In the genomic region with DNA sequence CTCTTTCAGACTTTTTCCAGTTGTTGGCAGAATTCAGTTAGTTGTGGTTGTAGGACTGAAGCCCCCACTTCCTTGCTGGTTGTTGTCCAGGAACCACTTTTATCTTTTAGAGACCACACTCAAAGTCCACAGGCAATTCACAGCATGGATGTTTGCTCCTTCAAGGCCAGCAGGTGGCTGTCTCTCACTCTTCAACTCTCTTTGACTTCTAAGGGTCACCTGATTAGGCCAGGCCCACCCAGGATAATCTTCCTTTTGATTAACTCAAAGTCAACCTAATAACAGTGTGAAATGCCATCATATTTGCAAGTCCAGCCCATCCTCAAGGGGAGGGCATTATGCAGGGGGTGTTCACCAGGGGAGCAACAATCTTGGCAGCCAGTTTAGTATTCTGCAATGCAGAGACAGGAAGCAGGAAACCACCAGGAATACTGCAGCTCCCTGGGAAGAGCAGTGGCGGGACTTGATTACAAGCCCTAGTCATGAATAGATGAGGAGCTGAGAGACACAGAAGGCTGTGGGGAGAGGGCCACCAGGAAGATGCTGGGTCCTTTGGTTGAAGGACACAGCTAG, we compare ENCODE assay signal across 21 cellular contexts. TPM values are rescaled to one million over a fixed set of nuclear protein-coding genes. Genes with fewer than 3 reads are reported as not detected.
DNase-seq lines count a peak whose midpoint lies in the region; ATAC-seq and TF ChIP-seq lines count a peak whose summit lies in the region.
"Had no signal": no experiment of that assay in that cellular context is flagged by ENCODE, and none has a peak within 500 bp of the region (broad histone marks: within the 10 kb centered on the region; RNA-seq: fewer than 3 reads in every experiment).

No MANE protein-coding gene starts in this region.

- ATAC-seq in aorta (ENCODE audit: low FRiP score), result no peak
- ATAC-seq: left lobe of liver; naive thymus-derived CD4-positive, alpha-beta T cell; T-cell had no signal

- no peak overlapping the region for H3K27ac ChIP-seq in breast epithelium
- H3K27ac ChIP-seq in brain microvascular endothelial cell, result no peak overlapping the region
- no peak overlapping the region for H3K27ac ChIP-seq in aorta (ENCODE audit: low read depth in 1 of 2, low read length in 2 of 2)
- H3K27ac ChIP-seq: upper lobe of left lung had no signal

- no TSS peak for BruUV-seq in MCF 10A (replicated peaks; lab: Mats Ljungman, UMichigan)

- peak; percentile 23 for DNase-seq in MCF 10A (ENCODE audit: unreplicated experiment)
- no peak for DNase-seq in breast epithelium (ENCODE audit: low spot score in 2 of 2)
- DNase-seq in NB4 (ENCODE audit: low read depth), result peak; percentile 53
- no peak for DNase-seq in brain microvascular endothelial cell
- no peak for DNase-seq in aorta
- no peak for DNase-seq in KG1 (lab: John Stamatoyannopoulos, UW)
- no peak for DNase-seq in NCI-H2029 (lab: John Stamatoyannopoulos, UW)
- DNase-seq in cerebellar cortex (ENCODE audit: low spot score), result no peak
- DNase-seq: activated CD4-positive, alpha-beta T cell treated with anti-CD3 and anti-CD28 coated beads, Interleukin-2, amount 50 U/mL, for 4 hours; activated gamma-delta T cell treated with Interleukin-2 at 50 U/mL for 16 hours; AML-193; GOT3; naive thymus-derived CD4-positive, alpha-beta T cell; NCI-H2171 treated with DMSO at 0.1 percent for 48 hours; T-cell; upper lobe of left lung had no signal

- TF ChIP-seq POLR2A in breast epithelium (IDR thresholded peaks at IDR 0.05), result no peak
- no peak for TF ChIP-seq POLR2A in NB4 (IDR thresholded peaks at IDR 0.05; ENCODE audit: extremely low read depth, insufficient read length)

- no peaks in the 10 kb centered on the region for H3K9me3 Mint-ChIP-seq in MCF 10A (ENCODE audit: unreplicated experiment)
- H3K9me3 Mint-ChIP-seq: naive thymus-derived CD4-positive, alpha-beta T cell; T-cell had no signal

- TF ChIP-seq CTCF in MCF 10A (IDR thresholded peaks at IDR 0.05; ENCODE audit: unreplicated experiment), result no peak
- no peak for TF ChIP-seq CTCF in breast epithelium (IDR thresholded peaks at IDR 0.05)
- TF ChIP-seq CTCF in NB4 (IDR thresholded peaks at IDR 0.05; ENCODE audit: low read depth, low read length), result peak; percentile 50
- TF ChIP-seq CTCF in brain microvascular endothelial cell (IDR thresholded peaks at IDR 0.05; ENCODE audit: low read depth, low read length, missing control alignments), result peak; percentile 30

- H3K4me3 Mint-ChIP-seq in MCF 10A (ENCODE audit: unreplicated experiment), result no peak overlapping the region
- H3K4me3 Mint-ChIP-seq: brain; naive thymus-derived CD4-positive, alpha-beta T cell; T-cell had no signal

- intact Hi-C loops in MCF 10A (cut with micrococcal nuclease), result no loop called here
- intact Hi-C loops in breast epithelium (cut with DNase I; ENCODE audit: low total_unique reads), result no loop called here
- intact Hi-C loops in aorta (cut with DNase I), result no loop called here

- 77 to 80% methylated on average over 1 of the region's 1 CpG for WGBS in aorta, 2 donors

- H3K27me3 ChIP-seq in breast epithelium (no peaks in the 10 kb centered on the region), brain microvascular endothelial cell (replicated peaks) (peaks cover 6% of the 10 kb centered on the region), aorta (ENCODE audit: control insufficient read depth in 1 of 2, insufficient read depth in 2 of 2, low read length in 1 of 2) (no peaks in the 10 kb centered on the region)
- H3K27me3 ChIP-seq: upper lobe of left lung had no signal

- H3K36me3 ChIP-seq in breast epithelium (no peaks in the 10 kb centered on the region), brain microvascular endothelial cell (replicated peaks) (no peaks in the 10 kb centered on the region), aorta (ENCODE audit: control insufficient read depth in 1 of 2, insufficient read depth in 2 of 2, low read length in 1 of 2) (no peaks in the 10 kb centered on the region)
- H3K36me3 ChIP-seq: upper lobe of left lung had no signal

- POLR2A ChIA-PET in MCF 10A (lab: Yijun Ruan, JAX), result no interaction called here

- H3K4me1 ChIP-seq in breast epithelium (peaks cover 0 to 4% of the 10 kb centered on the region in 2 donors), aorta (ENCODE audit: control insufficient read depth in 1 of 2, insufficient read depth in 2 of 2, low read length in 2 of 2) (no peaks in the 10 kb centered on the region)

- no peak overlapping the region for H3K27ac Mint-ChIP-seq in MCF 10A (ENCODE audit: low read depth, unreplicated experiment)
- H3K27ac Mint-ChIP-seq: brain had no signal

- H3K4me1 Mint-ChIP-seq in MCF 10A (ENCODE audit: insufficient read depth, unreplicated experiment), result peaks cover 30% of the 10 kb centered on the region

- CTCF ChIA-PET in MCF 10A (lab: Yijun Ruan, JAX), result no interaction called here

- H3K36me3 Mint-ChIP-seq in MCF 10A (ENCODE audit: insufficient read depth, unreplicated experiment), result no peaks in the 10 kb centered on the region
- H3K36me3 Mint-ChIP-seq: brain; naive thymus-derived CD4-positive, alpha-beta T cell; T-cell had no signal

- in situ Hi-C loops in brain microvascular endothelial cell (cut with HindIII; ENCODE audit: low pct_ligation_motif_present, low sequenced_read_pairs), result no loop called here

- H3K4me3 ChIP-seq in breast epithelium (no peak overlapping the region), NB4 (ENCODE audit: low read depth, low read length) (no peak overlapping the region), brain microvascular endothelial cell (ENCODE audit: low read depth, low read length) (no peak overlapping the region), aorta (ENCODE audit: low read length in 2 of 2) (no peak overlapping the region)
- H3K4me3 ChIP-seq: upper lobe of left lung had no signal

- H3K27me3 Mint-ChIP-seq in MCF 10A (ENCODE audit: insufficient read depth, unreplicated experiment), result no peaks in the 10 kb centered on the region

- H3K9me3 ChIP-seq in breast epithelium (no peaks in the 10 kb centered on the region), aorta (ENCODE audit: control insufficient read depth, low read length) (no peaks in the 10 kb centered on the region)
- H3K9me3 ChIP-seq: upper lobe of left lung had no signal

RNA-seq across cellular contexts. Expression of gene LRRC74B, which starts 52.4 kb away (rescaled TPM):
- total RNA-seq in MCF 10A (2022) (not detected in 2 replicates), breast epithelium (not detected), aorta (not detected)
- under 1 TPM in 1 of 2 donors, not detected in 1; 0.05 TPM for polyA plus RNA-seq in aorta
- total RNA-seq: Daoy; endothelial cell of umbilical vein; left lobe of liver; naive thymus-derived CD4-positive, alpha-beta T cell; renal cortical epithelial cell had no signal
- polyA plus RNA-seq: endothelial cell of umbilical vein; naive thymus-derived CD4-positive, alpha-beta T cell had no signal

Comparison
In these comparisons a context has a peak if more than half of its experiments do, and no peak if none do; other contexts are left out.
1. DNase-seq: peak in MCF 10A (single experiment) and NB4 (single experiment); none in breast epithelium (0 of 2), brain microvascular endothelial cell (single experiment), aorta (0 of 2), KG1 (single experiment), NCI-H2029 (single experiment) and cerebellar cortex (single experiment).
2. CTCF ChIP-seq: peak in NB4 (single experiment) and brain microvascular endothelial cell (single experiment); none in MCF 10A (single experiment) and breast epithelium (0 of 3).